In genomic region chr1:14698206-14698605, GRCh38 we compare ENCODE assay signal across 18 cellular contexts.
DNase-seq lines count a peak whose midpoint lies in the region; ATAC-seq and TF ChIP-seq lines count a peak whose summit lies in the region.
"Had no signal": no experiment of that assay in that cellular context is flagged by ENCODE, and none has a peak within 500 bp of the region (broad histone marks: within the 10 kb centered on the region; RNA-seq: fewer than 3 reads in every experiment).

No MANE protein-coding gene starts in this region.

- H4K91ac ChIP-seq in mesenchymal stem cell (ENCODE audit: low read length): no peak overlapping the region

- H3K36me3 ChIP-seq in mesenchymal stem cell (ENCODE audit: control insufficient read depth in 1 of 2, insufficient read depth in 2 of 2, low read depth in 1 of 2, low read length in 2 of 2): no peaks in the 10 kb centered on the region
- H3K36me3 ChIP-seq: SJCRH30 had no signal

- H3K4me1 Mint-ChIP-seq in nephron progenitor cell: peaks cover 79% of the 10 kb centered on the region
- H3K4me1 Mint-ChIP-seq: IgD-negative memory B cell had no signal

- peak overlapping the region; percentile 58; the same call in 1 of the 2 replicates for H3K27ac ChIP-seq in VCaP
- H3K27ac ChIP-seq in mesenchymal stem cell (ENCODE audit: low read length, poor library complexity, severe bottlenecking): no peak overlapping the region
- H3K27ac ChIP-seq: C4-2B, SJCRH30 had no signal

- no peak overlapping the region for H2BK120ac ChIP-seq in mesenchymal stem cell (ENCODE audit: low read depth, low read length)

- H3K23ac ChIP-seq in mesenchymal stem cell (ENCODE audit: low read length in 2 of 2): no peak overlapping the region

- no peak for ATAC-seq in GM18519 (IDR thresholded peaks at IDR 0.05; ENCODE audit: low FRiP score, unreplicated experiment)
- ATAC-seq: HCT116, Panc1 had no signal

- no peak overlapping the region for H3K4ac ChIP-seq in mesenchymal stem cell (ENCODE audit: low read depth in 1 of 2, low read length in 2 of 2)

- WGBS in mesenchymal stem cell: 93% methylated on average over 10 of the region's 10 CpGs

- H2BK12ac ChIP-seq in mesenchymal stem cell (ENCODE audit: low read length in 2 of 2): no peak overlapping the region

- TF ChIP-seq CTCF in VCaP (conservative IDR thresholded peaks at IDR 0.05) (no peak), nephron progenitor cell (IDR thresholded peaks at IDR 0.05) (no peak)

- H3K27me3 Mint-ChIP-seq in nephron progenitor cell (ENCODE audit: low read depth, poor library complexity): no peaks in the 10 kb centered on the region

- DNase-seq in DMS 273 treated with DMSO at 0.1 percent for 48 hours (lab: John Stamatoyannopoulos, UW) (peak; percentile 52), NCI-H2171 treated with DMSO at 0.1 percent for 48 hours (lab: John Stamatoyannopoulos, UW) (peak; percentile 87), nephron progenitor cell (no peak), ureter (ENCODE audit: low spot score) (no peak), mesenchymal stem cell (no peak)
- DNase-seq: EL; GF-D8; NCI-H1417; NCI-H187 treated with DMSO at 0.1 percent for 48 hours; NCI-H226; NK-92 treated with Interleukin-12 subunit alpha and Interleukin-12 subunit beta, amount 100 ng/mL, for 24 hours; SJCRH30 had no signal

- H2AFZ ChIP-seq in mesenchymal stem cell (ENCODE audit: low read depth, low read length): no peak overlapping the region

- H3K14ac ChIP-seq in mesenchymal stem cell (ENCODE audit: low read length in 2 of 2): no peak overlapping the region

- H3K9me3 ChIP-seq in mesenchymal stem cell (ENCODE audit: control insufficient read depth, low read length): no peaks in the 10 kb centered on the region
- H3K9me3 ChIP-seq: SJCRH30 had no signal

- H2AK5ac ChIP-seq in mesenchymal stem cell (ENCODE audit: low read length, severe bottlenecking): no peak overlapping the region

- H3K9ac ChIP-seq in mesenchymal stem cell (ENCODE audit: low read length): no peak overlapping the region

- H2BK5ac ChIP-seq in mesenchymal stem cell (ENCODE audit: low read depth, low read length, poor library complexity, severe bottlenecking): no peak overlapping the region

- no peak overlapping the region for H3K4me3 Mint-ChIP-seq in nephron progenitor cell

- no peak overlapping the region for H3K4me2 ChIP-seq in mesenchymal stem cell (ENCODE audit: low read length, poor library complexity, severe bottlenecking)

- H3K18ac ChIP-seq in mesenchymal stem cell (ENCODE audit: low read depth in 1 of 2, low read length in 2 of 2): no peak overlapping the region

- H2BK15ac ChIP-seq in mesenchymal stem cell (ENCODE audit: low read depth, poor library complexity, severe bottlenecking): no peak overlapping the region

- H3K9me3 Mint-ChIP-seq in nephron progenitor cell: peaks cover 19% of the 10 kb centered on the region

- peaks cover 5% of the 10 kb centered on the region for H3K4me1 ChIP-seq in mesenchymal stem cell (ENCODE audit: control insufficient read depth, insufficient read depth, low read depth, low read length)
- H3K4me1 ChIP-seq: SJCRH30 had no signal

- H3K27ac Mint-ChIP-seq in nephron progenitor cell: peak overlapping the region; percentile 49
- H3K27ac Mint-ChIP-seq: IgD-negative memory B cell had no signal

- H3K4me3 ChIP-seq in mesenchymal stem cell (ENCODE audit: insufficient read depth in 1 of 2, low read depth in 1 of 2, low read length in 2 of 2): no peak overlapping the region
- H3K4me3 ChIP-seq: SJCRH30 had no signal

- H3K27me3 ChIP-seq in mesenchymal stem cell (ENCODE audit: control insufficient read depth in 1 of 2, insufficient read depth in 1 of 2, low read length in 2 of 2): peaks cover 3 to 32% of the 10 kb centered on the region in 2 experiments

- peaks cover 20% of the 10 kb centered on the region for H3K36me3 Mint-ChIP-seq in nephron progenitor cell (ENCODE audit: low read depth)

- no peak overlapping the region for H4K8ac ChIP-seq in mesenchymal stem cell (ENCODE audit: low read length)

- H3K79me1 ChIP-seq in mesenchymal stem cell (replicated peaks; ENCODE audit: low read length, poor library complexity, severe bottlenecking): no peaks in the 10 kb centered on the region

Comparison
In these comparisons a context has a peak if more than half of its experiments do, and no peak if none do; other contexts are left out.
1. DNase-seq: peak in DMS 273 treated with DMSO at 0.1 percent for 48 hours (single experiment) and NCI-H2171 treated with DMSO at 0.1 percent for 48 hours (single experiment); none in nephron progenitor cell (single experiment), ureter (single experiment) and mesenchymal stem cell (single experiment).